In genomic region chr4:82422616-82423015, GRCh38 we compare ENCODE assay signal across 2 cellular contexts.
TF ChIP-seq lines count a peak whose summit lies in the region.

No MANE protein-coding gene starts in this region.

TF ChIP-seq in WTC11, 78 proteins besides CTCF, POLR2A, EP300 and RAD21:
- TF ChIP-seq ZNF425 (CRISPR knock-in tag; conservative IDR thresholded peaks at IDR 0.05), result peak; percentile 66; the same call in 1 of the 2 replicates
- no peak for TF ChIP-seq FOXP4 (CRISPR knock-in tag; IDR thresholded peaks at IDR 0.05)
- no peak for TF ChIP-seq PREB (CRISPR knock-in tag; IDR thresholded peaks at IDR 0.05; ENCODE audit: borderline replicate concordance)
- TF ChIP-seq NFATC4 (CRISPR knock-in tag; IDR thresholded peaks at IDR 0.05), result 0 out of 2 replicates have a peak, but pooled peaks have one; percentile 32
- TF ChIP-seq CDX4 (CRISPR knock-in tag; IDR thresholded peaks at IDR 0.05; ENCODE audit: borderline replicate concordance), result no peak
- no peak for TF ChIP-seq FOXP1 (CRISPR knock-in tag; IDR thresholded peaks at IDR 0.05; ENCODE audit: borderline replicate concordance)
- peak; percentile 19; the same call in 1 of the 2 replicates for TF ChIP-seq PRRX2 (CRISPR knock-in tag; IDR thresholded peaks at IDR 0.05)
- TF ChIP-seq ZNF671 (CRISPR knock-in tag; IDR thresholded peaks at IDR 0.05), result peak; percentile 75; the same call in 1 of the 2 replicates
- TF ChIP-seq ERG (CRISPR knock-in tag; IDR thresholded peaks at IDR 0.05), result peak; percentile 57; the same call in 1 of the 2 replicates

TF ChIP-seq in HEK293T, 16 proteins besides CTCF, POLR2A, EP300 and RAD21:
- no peak for TF ChIP-seq HDGF (IDR thresholded peaks at IDR 0.05; ENCODE audit: borderline replicate concordance)
- no peak for TF ChIP-seq NFRKB (IDR thresholded peaks at IDR 0.05)
- TF ChIP-seq SP1 (IDR thresholded peaks at IDR 0.05), result no peak
- TF ChIP-seq ARNT (IDR thresholded peaks at IDR 0.05), result no peak
- TF ChIP-seq TARDBP (IDR thresholded peaks at IDR 0.05), result no peak
- TF ChIP-seq L3MBTL2 (conservative IDR thresholded peaks at IDR 0.05), result no peak; the same call in 1 of the 2 replicates
- TF ChIP-seq BHLHE40 (IDR thresholded peaks at IDR 0.05; ENCODE audit: borderline replicate concordance), result no peak
- no peak for TF ChIP-seq ZNF384 (IDR thresholded peaks at IDR 0.05)
